8 cellular contexts compared by ENCODE assay signal in genomic region chr6:85643530-85644373, GRCh38.
DNase-seq lines count a peak whose midpoint lies in the region; ATAC-seq and TF ChIP-seq lines count a peak whose summit lies in the region.

No MANE protein-coding gene starts in this region.

- H3K4me3 ChIP-seq in WI38 (ENCODE audit: low read depth, low read length), result peak overlapping the region; percentile 74

- DNase-seq in AG08395 (ENCODE audit: low spot score), result peak; percentile 78
- DNase-seq in NCI-H2196 (lab: John Stamatoyannopoulos, UW; ENCODE audit: unreplicated experiment), result peak; percentile 89
- peak; percentile 76 for DNase-seq in cerebellar cortex (ENCODE audit: low spot score)
- DNase-seq in kidney glomerular epithelial cell (lab: John Stamatoyannopoulos, UW), result peak; percentile 86
- DNase-seq in stimulated activated CD4-positive, alpha-beta T cell treated with anti-CD3 and anti-CD28 coated beads, Interleukin-15, amount 100 ng/mL, for 24 hours, result peak; percentile 85

- no peak for TF ChIP-seq CTCF in WI38 (IDR thresholded peaks at IDR 0.05; ENCODE audit: low read depth, low read length)

- ATAC-seq in GM18907 (IDR thresholded peaks at IDR 0.05; ENCODE audit: unreplicated experiment), result peak; percentile 66
- peak; percentile 48 for ATAC-seq in HG03139 (IDR thresholded peaks at IDR 0.05; ENCODE audit: unreplicated experiment)

Comparison
In these comparisons a context has a peak if more than half of its experiments do, and no peak if none do; other contexts are left out.
1. Peak in every context shown above with its lines: DNase-seq, ATAC-seq and H3K4me3 ChIP-seq.